15 cellular contexts compared by ENCODE assay signal in genomic region chr15:40160021-40160420, GRCh38. TPM values are rescaled to one million over a fixed set of nuclear protein-coding genes. Genes with fewer than 3 reads are reported as not detected.
DNase-seq lines count a peak whose midpoint lies in the region; FAIRE-seq and TF ChIP-seq lines count a peak whose summit lies in the region.
"Had no signal": no experiment of that assay in that cellular context is flagged by ENCODE, and none has a peak within 500 bp of the region (broad histone marks: within the 10 kb centered on the region; RNA-seq: fewer than 3 reads in every experiment).

No MANE protein-coding gene starts in this region.

- H3K4me1 ChIP-seq in ACC112 (ENCODE audit: control insufficient read depth, insufficient read depth, low read length, unreplicated experiment) (peaks cover 26% of the 10 kb centered on the region), KMS-11 (ENCODE audit: low read depth, poor library complexity, severe bottlenecking) (peaks cover 35% of the 10 kb centered on the region), astrocyte (ENCODE audit: insufficient read depth, low read length) (peaks cover 9% of the 10 kb centered on the region)

- no peak overlapping the region for H3K4me3 ChIP-seq in ACC112 (ENCODE audit: low read depth, low read length)
- no peak overlapping the region for H3K4me3 ChIP-seq in KMS-11 (IDR thresholded peaks at IDR 0.05; ENCODE audit: insufficient read depth, low read depth, low read length)
- no peak overlapping the region for H3K4me3 ChIP-seq in astrocyte (ENCODE audit: insufficient read depth, low read depth, low read length)
- H3K4me3 ChIP-seq: lung had no signal

- H3K9me3 ChIP-seq in astrocyte (ENCODE audit: insufficient read depth, low read depth, low read length), result no peaks in the 10 kb centered on the region
- H3K9me3 ChIP-seq: heart left ventricle, neutrophil, tibial artery had no signal

- H3K4me1 Mint-ChIP-seq in astrocyte (ENCODE audit: low read depth, unreplicated experiment), result no peaks in the 10 kb centered on the region
- peaks cover 14% of the 10 kb centered on the region for H3K4me1 Mint-ChIP-seq in nephron

- no peak for FAIRE-seq in astrocyte (lab: Jason Lieb, UNC)

- peaks cover 38% of the 10 kb centered on the region for H3K79me2 ChIP-seq in ACC112 (ENCODE audit: control insufficient read depth, insufficient read depth, low read length, unreplicated experiment)
- H3K79me2 ChIP-seq in KMS-11 (ENCODE audit: insufficient read depth, low read depth), result peaks cover 41% of the 10 kb centered on the region
- H3K79me2 ChIP-seq in astrocyte (ENCODE audit: insufficient read depth, low read length), result peaks cover 42% of the 10 kb centered on the region

- H3K9ac ChIP-seq in KMS-11, result no peak overlapping the region
- H3K9ac ChIP-seq in astrocyte (ENCODE audit: low read length), result no peak overlapping the region

- H3K4me2 ChIP-seq in KMS-11 (peak overlapping the region; percentile 22), astrocyte (ENCODE audit: low read length) (no peak overlapping the region)

- peaks cover 11% of the 10 kb centered on the region for H3K27me3 Mint-ChIP-seq in astrocyte (ENCODE audit: low read depth, unreplicated experiment)
- no peaks in the 10 kb centered on the region for H3K27me3 Mint-ChIP-seq in nephron (ENCODE audit: low read depth)
- H3K27me3 Mint-ChIP-seq: stimulated activated naive CD8-positive, alpha-beta T cell treated with anti-CD3 and anti-CD28 coated beads, Interleukin-15, amount 100 ng/mL, for 72 hours had no signal

- TF ChIP-seq CTCF in KMS-11 (conservative IDR thresholded peaks at IDR 0.05; ENCODE audit: low read depth, low read length), result no peak
- TF ChIP-seq CTCF in astrocyte (IDR thresholded peaks at IDR 0.05; ENCODE audit: insufficient read depth, low read depth, low read length), result no peak
- TF ChIP-seq CTCF in nephron (IDR thresholded peaks at IDR 0.05; ENCODE audit: unreplicated experiment in 3 of 3), result no peak

- H3K4me3 Mint-ChIP-seq in astrocyte (ENCODE audit: unreplicated experiment) (no peak overlapping the region), nephron (peak overlapping the region in 2 of 3 experiments; percentile 6 to 10)
- H3K4me3 Mint-ChIP-seq: activated naive CD4-positive, alpha-beta T cell treated with anti-CD3 and anti-CD28 coated beads, Interleukin-2, amount 10 ng/mL, durations not matched to agents 7 days and 5 days; HFFc6; stimulated activated naive CD8-positive, alpha-beta T cell treated with anti-CD3 and anti-CD28 coated beads, Interleukin-15, amount 100 ng/mL, for 72 hours had no signal

- H2AFZ ChIP-seq in ACC112 (ENCODE audit: low read length, unreplicated experiment) (peak overlapping the region; percentile 85), KMS-11 (ENCODE audit: low read depth) (peak overlapping the region; percentile 60), astrocyte (ENCODE audit: low read depth, low read length) (peak overlapping the region; percentile 96)

- H3K27me3 ChIP-seq in ACC112 (ENCODE audit: insufficient read depth, low read length), result no peaks in the 10 kb centered on the region
- no peaks in the 10 kb centered on the region for H3K27me3 ChIP-seq in KMS-11 (ENCODE audit: insufficient read depth, low read depth)
- no peaks in the 10 kb centered on the region for H3K27me3 ChIP-seq in astrocyte (ENCODE audit: insufficient read depth, low read length)
- H3K27me3 ChIP-seq: heart left ventricle, neutrophil, tibial artery had no signal

- H3K36me3 ChIP-seq in ACC112 (ENCODE audit: insufficient read depth, low read length) (no peaks in the 10 kb centered on the region), KMS-11 (ENCODE audit: insufficient read depth) (peaks cover 5% of the 10 kb centered on the region; the same call in 1 of the 2 replicates), astrocyte (ENCODE audit: insufficient read depth, low read length) (peaks cover 1% of the 10 kb centered on the region)
- H3K36me3 ChIP-seq: heart left ventricle, neutrophil, tibial artery had no signal

- H3K27ac Mint-ChIP-seq in astrocyte (ENCODE audit: unreplicated experiment) (no peak overlapping the region), nephron (no peak overlapping the region)
- H3K27ac Mint-ChIP-seq: activated naive CD4-positive, alpha-beta T cell treated with anti-CD3 and anti-CD28 coated beads, Interleukin-2, amount 10 ng/mL, durations not matched to agents 7 days and 5 days; HFFc6; stimulated activated naive CD8-positive, alpha-beta T cell treated with anti-CD3 and anti-CD28 coated beads, Interleukin-15, amount 100 ng/mL, for 72 hours had no signal

- H3K36me3 Mint-ChIP-seq in astrocyte (ENCODE audit: low read depth, unreplicated experiment) (no peaks in the 10 kb centered on the region), nephron (ENCODE audit: low read depth) (peaks cover 2% of the 10 kb centered on the region)

- DNase-seq in astrocyte (ENCODE audit: low read depth) (no peak), OCI-M1 (lab: John Stamatoyannopoulos, UW) (no peak), activated T-cell treated with anti-CD3 and anti-CD28 coated beads for 4 hours (no peak), GM19238 (ENCODE audit: insufficient read length, low spot score) (no peak)
- no peak for DNase-seq in activated CD4-positive, alpha-beta T cell treated with anti-CD3 and anti-CD28 coated beads for 4 hours

- H3K9me3 Mint-ChIP-seq in astrocyte (ENCODE audit: unreplicated experiment) (peaks cover 2% of the 10 kb centered on the region), nephron (no peaks in the 10 kb centered on the region)
- H3K9me3 Mint-ChIP-seq: activated naive CD4-positive, alpha-beta T cell treated with anti-CD3 and anti-CD28 coated beads, Interleukin-2, amount 10 ng/mL, durations not matched to agents 7 days and 5 days; HFFc6; stimulated activated naive CD8-positive, alpha-beta T cell treated with anti-CD3 and anti-CD28 coated beads, Interleukin-15, amount 100 ng/mL, for 72 hours had no signal

- H3K27ac ChIP-seq in ACC112 (ENCODE audit: low read depth, low read length) (no peak overlapping the region), KMS-11 (no peak overlapping the region), astrocyte (ENCODE audit: low read depth, low read length) (no peak overlapping the region)
- H3K27ac ChIP-seq: heart left ventricle, tibial artery had no signal

- H4K20me1 ChIP-seq in KMS-11 (ENCODE audit: insufficient read depth) (no peaks in the 10 kb centered on the region; the same call in 1 of the 2 replicates), astrocyte (ENCODE audit: insufficient read depth, low read length) (no peaks in the 10 kb centered on the region)

RNA-seq across cellular contexts. Expression of gene BUB1B, which starts 0.8 kb away (rescaled TPM):
- 3.2 and 5.2 TPM in 2 replicates for total RNA-seq in astrocyte

RNA-seq across cellular contexts. Expression of gene BMF, which starts 51.3 kb away (rescaled TPM):
- 31.0 and 31.8 TPM in 2 replicates for total RNA-seq in astrocyte
